Comparison of ENCODE assay signal across 8 cellular contexts in the genomic region with DNA sequence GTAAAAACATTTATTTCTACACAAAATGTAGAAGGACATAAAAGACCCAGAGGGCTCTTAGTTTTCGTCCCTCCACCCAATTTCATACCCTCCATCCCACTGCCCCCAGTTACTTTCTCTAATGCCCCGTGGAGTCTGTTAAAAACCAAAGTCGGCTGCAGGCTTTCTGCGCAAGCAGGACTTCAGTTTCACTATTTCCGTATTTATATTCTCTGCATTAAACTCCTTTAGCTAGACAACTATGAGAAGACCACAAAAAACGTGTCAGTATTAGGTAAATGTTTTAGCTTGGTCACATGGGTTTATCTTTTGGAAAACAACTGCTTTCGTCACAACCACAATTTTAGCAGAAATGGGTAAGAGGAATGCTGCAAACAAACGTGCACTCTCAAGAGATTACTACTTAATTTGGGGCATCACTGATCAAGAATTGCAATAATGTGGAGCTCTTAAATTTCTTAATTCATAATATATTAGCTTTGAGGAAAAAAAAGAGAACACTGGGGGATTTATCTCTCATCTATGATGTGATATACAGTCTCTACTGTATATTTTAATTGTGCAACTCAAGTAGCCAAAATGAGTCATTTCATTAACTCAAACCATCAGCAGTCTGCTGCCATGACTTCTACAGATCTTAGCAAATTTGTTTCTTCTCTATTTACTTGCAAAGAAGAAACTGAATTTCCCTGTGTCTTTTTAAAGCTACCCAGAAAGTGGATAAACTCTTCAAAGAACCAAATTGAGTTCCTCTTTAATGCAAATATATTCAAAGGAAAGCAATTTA. TPM values are rescaled to one million over a fixed set of nuclear protein-coding genes. Genes with fewer than 3 reads are reported as not detected.
DNase-seq lines count a peak whose midpoint lies in the region; ATAC-seq, FAIRE-seq and TF ChIP-seq lines count a peak whose summit lies in the region.

No MANE protein-coding gene starts in this region.

- no peaks in the 10 kb centered on the region for H3K36me3 ChIP-seq in ES-I3 (ENCODE audit: insufficient read depth, low read length)

- H3K9ac ChIP-seq in ES-I3 (ENCODE audit: low read depth, low read length): peak overlapping the region; percentile 81

- ATAC-seq in GM21360 (IDR thresholded peaks at IDR 0.05; ENCODE audit: unreplicated experiment): peak; percentile 16
- ATAC-seq in HG03571 (IDR thresholded peaks at IDR 0.05; ENCODE audit: unreplicated experiment): peak; percentile 20

- H3K27me3 Mint-ChIP-seq in progenitor cell of endocrine pancreas: no peaks in the 10 kb centered on the region

- FAIRE-seq in urothelium cell line (lab: Jason Lieb, UNC): no peak

- H3K27ac Mint-ChIP-seq in progenitor cell of endocrine pancreas: peak overlapping the region; percentile 95

- peak; percentile 15 for DNase-seq in activated CD4-positive, alpha-beta T cell treated with anti-CD3 and anti-CD28 coated beads, Interleukin-2, amount 50 U/mL, for 1 hour
- DNase-seq in fibroblast of pulmonary artery (ENCODE audit: low read depth) (peak; percentile 54), progenitor cell of endocrine pancreas (ENCODE audit: low spot score, unreplicated experiment) (no peak), urothelium cell line (ENCODE audit: low spot score) (no peak), SHP77 treated with DMSO at 0.1 percent for 48 hours (lab: John Stamatoyannopoulos, UW) (no peak)

- H3K4me1 Mint-ChIP-seq in progenitor cell of endocrine pancreas (ENCODE audit: low read depth): peaks cover 21% of the 10 kb centered on the region

- peaks cover 8% of the 10 kb centered on the region; the same call in 1 of the 2 replicates for H3K4me1 ChIP-seq in ES-I3 (ENCODE audit: insufficient read depth, low read length)

- H3K4me3 Mint-ChIP-seq in progenitor cell of endocrine pancreas (ENCODE audit: low read depth): peak overlapping the region; percentile 83

- H3K36me3 Mint-ChIP-seq in progenitor cell of endocrine pancreas (ENCODE audit: insufficient read depth): no peaks in the 10 kb centered on the region

- TF ChIP-seq CTCF in fibroblast of pulmonary artery (IDR thresholded peaks at IDR 0.05; ENCODE audit: low read length, missing control alignments) (no peak), progenitor cell of endocrine pancreas (IDR thresholded peaks at IDR 0.05; ENCODE audit: unreplicated experiment) (no peak)

- peak overlapping the region; percentile 84 for H3K4me3 ChIP-seq in fibroblast of pulmonary artery (replicated peaks; ENCODE audit: low read depth, low read length)

- H3K9me3 Mint-ChIP-seq in progenitor cell of endocrine pancreas (ENCODE audit: low read depth): no peaks in the 10 kb centered on the region

- H3K9me3 ChIP-seq in ES-I3 (ENCODE audit: control insufficient read depth, insufficient read depth, low read length): no peaks in the 10 kb centered on the region

RNA-seq across cellular contexts. Expression of a gene that starts 0.7 kb away (rescaled TPM):
- total RNA-seq in progenitor cell of endocrine pancreas: 7.9 and 8.4 TPM in 2 replicates

Comparison
In these comparisons a context has a peak if more than half of its experiments do, and no peak if none do; other contexts are left out.
1. DNase-seq: peak in activated CD4-positive, alpha-beta T cell treated with anti-CD3 and anti-CD28 coated beads, Interleukin-2, amount 50 U/mL, for 1 hour (single experiment) and fibroblast of pulmonary artery (single experiment); none in progenitor cell of endocrine pancreas (single experiment), urothelium cell line (single experiment) and SHP77 treated with DMSO at 0.1 percent for 48 hours (single experiment).